In genomic region chr1:162561037-162561615, GRCh38 we compare ENCODE assay signal across 8 cellular contexts. TPM values are rescaled to one million over a fixed set of nuclear protein-coding genes. Genes with fewer than 3 reads are reported as not detected.
DNase-seq lines count a peak whose midpoint lies in the region; ATAC-seq and TF ChIP-seq lines count a peak whose summit lies in the region.

No MANE protein-coding gene starts in this region.

- peaks cover 23% of the 10 kb centered on the region for H4K20me1 ChIP-seq in Loucy (ENCODE audit: insufficient read depth, low read length, poor library complexity, severe bottlenecking)

- H3K9ac ChIP-seq in Loucy (ENCODE audit: low read depth, low read length, poor library complexity, severe bottlenecking): peak overlapping the region; percentile 80

- peaks cover 45% of the 10 kb centered on the region for H3K79me2 ChIP-seq in Loucy (ENCODE audit: insufficient read depth, low read length)

- peak overlapping the region; percentile 98 for H2AFZ ChIP-seq in Loucy (ENCODE audit: low read length)

- H3K4me1 Mint-ChIP-seq in nephron progenitor cell: peaks cover 32% of the 10 kb centered on the region
- H3K4me1 Mint-ChIP-seq in stimulated activated naive CD8-positive, alpha-beta T cell treated with anti-CD3 and anti-CD28 coated beads, Interleukin-15, Interleukin-2, amounts not matched to agents 100 ng/mL and 50 ng/mL, for 24 hours (ENCODE audit: low read depth): peaks cover 53% of the 10 kb centered on the region

- H3K27ac Mint-ChIP-seq in nephron progenitor cell: peak overlapping the region; percentile 98
- H3K27ac Mint-ChIP-seq in stimulated activated naive CD8-positive, alpha-beta T cell treated with anti-CD3 and anti-CD28 coated beads, Interleukin-15, Interleukin-2, amounts not matched to agents 100 ng/mL and 50 ng/mL, for 24 hours: peak overlapping the region; percentile 94

- peak overlapping the region; percentile 90 for H3K4me3 Mint-ChIP-seq in nephron progenitor cell
- H3K4me3 Mint-ChIP-seq in stimulated activated naive CD8-positive, alpha-beta T cell treated with anti-CD3 and anti-CD28 coated beads, Interleukin-15, Interleukin-2, amounts not matched to agents 100 ng/mL and 50 ng/mL, for 24 hours: peak overlapping the region; percentile 94

- H3K36me3 ChIP-seq in H7 (replicated peaks; ENCODE audit: control insufficient read depth, insufficient read depth, low read length): no peaks in the 10 kb centered on the region
- no peaks in the 10 kb centered on the region for H3K36me3 ChIP-seq in Loucy (ENCODE audit: insufficient read depth, low read length)
- peaks cover 13% of the 10 kb centered on the region for H3K36me3 ChIP-seq in RWPE2 (ENCODE audit: low read depth)

- no peaks in the 10 kb centered on the region for H3K9me2 ChIP-seq in Loucy (replicated peaks; ENCODE audit: low read depth, low read length)

- peaks cover 3% of the 10 kb centered on the region for H3K27me3 Mint-ChIP-seq in nephron progenitor cell (ENCODE audit: low read depth, poor library complexity)
- no peaks in the 10 kb centered on the region for H3K27me3 Mint-ChIP-seq in stimulated activated naive CD8-positive, alpha-beta T cell treated with anti-CD3 and anti-CD28 coated beads, Interleukin-15, Interleukin-2, amounts not matched to agents 100 ng/mL and 50 ng/mL, for 24 hours

- H3K9me3 ChIP-seq in Loucy (ENCODE audit: insufficient read depth, low read depth, low read length) (no peaks in the 10 kb centered on the region), RWPE2 (ENCODE audit: severe bottlenecking) (no peaks in the 10 kb centered on the region)

- H3K4me1 ChIP-seq in Loucy (ENCODE audit: insufficient read depth, low read length, poor library complexity, severe bottlenecking): peaks cover 39% of the 10 kb centered on the region
- peaks cover 32% of the 10 kb centered on the region for H3K4me1 ChIP-seq in RWPE2 (ENCODE audit: insufficient read depth, poor library complexity, severe bottlenecking)

- no peak for TF ChIP-seq CTCF in Loucy (conservative IDR thresholded peaks at IDR 0.05; ENCODE audit: low read length)
- TF ChIP-seq CTCF in RWPE2 (IDR thresholded peaks at IDR 0.05; ENCODE audit: poor library complexity, severe bottlenecking): no peak
- no peak for TF ChIP-seq CTCF in fibroblast of the aortic adventitia (IDR thresholded peaks at IDR 0.05; ENCODE audit: insufficient read depth, low read length)
- TF ChIP-seq CTCF in nephron progenitor cell (IDR thresholded peaks at IDR 0.05): no peak

- H3K27me3 ChIP-seq in H7 (ENCODE audit: control insufficient read depth, insufficient read depth, low read length) (peaks cover 5% of the 10 kb centered on the region), Loucy (ENCODE audit: insufficient read depth, low read length, poor library complexity, severe bottlenecking) (no peaks in the 10 kb centered on the region), RWPE2 (ENCODE audit: insufficient read depth, poor library complexity, severe bottlenecking) (no peaks in the 10 kb centered on the region)

- peak; percentile 86 for ATAC-seq in RWPE2 (ENCODE audit: low read depth)

- H3K36me3 Mint-ChIP-seq in nephron progenitor cell (ENCODE audit: low read depth): peaks cover 6% of the 10 kb centered on the region
- H3K36me3 Mint-ChIP-seq in stimulated activated naive CD8-positive, alpha-beta T cell treated with anti-CD3 and anti-CD28 coated beads, Interleukin-15, Interleukin-2, amounts not matched to agents 100 ng/mL and 50 ng/mL, for 24 hours (ENCODE audit: low read depth): peaks cover 3% of the 10 kb centered on the region

- no peaks in the 10 kb centered on the region for H3F3A ChIP-seq in Loucy (ENCODE audit: low read depth)

- peak; percentile 98 for DNase-seq in ELR (ENCODE audit: low read depth)
- peak; percentile 96 for DNase-seq in H7
- DNase-seq in RWPE2 (ENCODE audit: low spot score): peak; percentile 98
- peak; percentile 96 for DNase-seq in activated effector memory CD4-positive, alpha-beta T cell treated with Interleukin-2 at 50 U/mL for 16 hours
- peak; percentile 95 for DNase-seq in fibroblast of the aortic adventitia (ENCODE audit: low read depth)
- peak; percentile 99 for DNase-seq in nephron progenitor cell

- peak overlapping the region; percentile 72 for H3K4me2 ChIP-seq in Loucy (ENCODE audit: low read depth, low read length, poor library complexity, severe bottlenecking)

- H3K27ac ChIP-seq in RWPE2 (ENCODE audit: poor library complexity, severe bottlenecking): peak overlapping the region; percentile 81

- H3K9me3 Mint-ChIP-seq in nephron progenitor cell: peaks cover 4% of the 10 kb centered on the region
- H3K9me3 Mint-ChIP-seq in stimulated activated naive CD8-positive, alpha-beta T cell treated with anti-CD3 and anti-CD28 coated beads, Interleukin-15, Interleukin-2, amounts not matched to agents 100 ng/mL and 50 ng/mL, for 24 hours: no peaks in the 10 kb centered on the region

- H3K4me3 ChIP-seq in H7 (ENCODE audit: insufficient read depth, low read depth, low read length): peak overlapping the region; percentile 98
- peak overlapping the region; percentile 92 for H3K4me3 ChIP-seq in Loucy (ENCODE audit: low read length, poor library complexity, severe bottlenecking)
- peak overlapping the region; percentile 70 for H3K4me3 ChIP-seq in RWPE2 (ENCODE audit: severe bottlenecking)
- H3K4me3 ChIP-seq in fibroblast of the aortic adventitia (ENCODE audit: low read depth, low read length): peak overlapping the region; percentile 92

RNA-seq across cellular contexts. Expression of gene UAP1, which starts 0.4 kb away (rescaled TPM):
- 48.4 and 54.8 TPM in 2 replicates for total RNA-seq in H7 (2014; rRNA removed; shearing (Covaris generic))
- total RNA-seq in fibroblast of the aortic adventitia (ENCODE audit: low replicate concordance): 109 and 112 TPM in 2 replicates

Comparison
In these comparisons a context has a peak if more than half of its experiments do, and no peak if none do; other contexts are left out.
1. Peak in every context shown above with its lines: DNase-seq, ATAC-seq, H3K4me3 ChIP-seq and H3K27ac ChIP-seq.